Comparison of ENCODE assay signal across 9 cellular contexts in genomic region chr6:42390228-42390934, GRCh38.
A peak's percentile ranks its signal among the peaks of the same experiment; 100 is the strongest.
DNase-seq lines count a peak whose midpoint lies in the region; ATAC-seq and TF ChIP-seq lines count a peak whose summit lies in the region.
"Had no signal": no experiment of that assay in that cellular context is flagged by ENCODE, and none has a peak within 500 bp of the region (broad histone marks: within the 10 kb centered on the region; RNA-seq: fewer than 3 reads in every experiment).

No MANE protein-coding gene starts in this region.

- no peak for ATAC-seq in GM18858 (IDR thresholded peaks at IDR 0.05; ENCODE audit: unreplicated experiment)

- no peaks in the 10 kb centered on the region for H3K9me3 Mint-ChIP-seq in T-helper 1 cell treated with Interleukin-12 subunit alpha and Interleukin-12 subunit beta and Interleukin-4 antibody, amounts not matched to agents 30 μg/mL and 1 μg/mL, for 36 hours
- H3K9me3 Mint-ChIP-seq in activated naive CD8-positive, alpha-beta T cell treated with anti-CD3 and anti-CD28 coated beads for 36 hours, result no peaks in the 10 kb centered on the region

- DNase-seq in GM20000 (ENCODE audit: low spot score) (peak; percentile 32), cerebellar nuclear complex (lab: John Stamatoyannopoulos, UW) (no peak), HCEC 1CT (no peak), NCI-H774 (lab: John Stamatoyannopoulos, UW) (no peak)
- DNase-seq in activated naive CD8-positive, alpha-beta T cell treated with anti-CD3 and anti-CD28 coated beads for 36 hours, result peak; percentile 70
- peak; percentile 27 to 34 for DNase-seq in stimulated activated CD8-positive, alpha-beta memory T cell treated with anti-CD3 and anti-CD28 coated beads, Interleukin-15, amount 100 ng/mL, for 4 hours (ENCODE audit: low read depth in 2 of 2)
- DNase-seq: right cardiac atrium had no signal

- peak overlapping the region; percentile 74 for H3K4me3 Mint-ChIP-seq in T-helper 1 cell treated with Interleukin-12 subunit alpha and Interleukin-12 subunit beta and Interleukin-4 antibody, amounts not matched to agents 30 μg/mL and 1 μg/mL, for 36 hours
- H3K4me3 Mint-ChIP-seq in activated naive CD8-positive, alpha-beta T cell treated with anti-CD3 and anti-CD28 coated beads for 36 hours, result peak overlapping the region; percentile 72

- peaks cover 18% of the 10 kb centered on the region for H3K36me3 Mint-ChIP-seq in T-helper 1 cell treated with Interleukin-12 subunit alpha and Interleukin-12 subunit beta and Interleukin-4 antibody, amounts not matched to agents 30 μg/mL and 1 μg/mL, for 36 hours (ENCODE audit: low read depth)
- H3K36me3 Mint-ChIP-seq in activated naive CD8-positive, alpha-beta T cell treated with anti-CD3 and anti-CD28 coated beads for 36 hours, result peaks cover 16% of the 10 kb centered on the region

- H3K27ac Mint-ChIP-seq in T-helper 1 cell treated with Interleukin-12 subunit alpha and Interleukin-12 subunit beta and Interleukin-4 antibody, amounts not matched to agents 30 μg/mL and 1 μg/mL, for 36 hours, result peak overlapping the region; percentile 97
- peak overlapping the region; percentile 99 for H3K27ac Mint-ChIP-seq in activated naive CD8-positive, alpha-beta T cell treated with anti-CD3 and anti-CD28 coated beads for 36 hours

- TF ChIP-seq CTCF in GM20000 (IDR thresholded peaks at IDR 0.05; ENCODE audit: extremely low read depth, missing control alignments), result no peak

- no peaks in the 10 kb centered on the region for H3K27me3 Mint-ChIP-seq in T-helper 1 cell treated with Interleukin-12 subunit alpha and Interleukin-12 subunit beta and Interleukin-4 antibody, amounts not matched to agents 30 μg/mL and 1 μg/mL, for 36 hours (ENCODE audit: low read depth)
- no peaks in the 10 kb centered on the region for H3K27me3 Mint-ChIP-seq in activated naive CD8-positive, alpha-beta T cell treated with anti-CD3 and anti-CD28 coated beads for 36 hours

- H3K4me1 Mint-ChIP-seq in T-helper 1 cell treated with Interleukin-12 subunit alpha and Interleukin-12 subunit beta and Interleukin-4 antibody, amounts not matched to agents 30 μg/mL and 1 μg/mL, for 36 hours (ENCODE audit: low read depth), result peaks cover 81% of the 10 kb centered on the region
- H3K4me1 Mint-ChIP-seq in activated naive CD8-positive, alpha-beta T cell treated with anti-CD3 and anti-CD28 coated beads for 36 hours, result peaks cover 95% of the 10 kb centered on the region

Comparison
In these comparisons a context has a peak if more than half of its experiments do, and no peak if none do; other contexts are left out.
1. DNase-seq: peak in GM20000 (single experiment), activated naive CD8-positive, alpha-beta T cell treated with anti-CD3 and anti-CD28 coated beads for 36 hours (single experiment) and stimulated activated CD8-positive, alpha-beta memory T cell treated with anti-CD3 and anti-CD28 coated beads, Interleukin-15, amount 100 ng/mL, for 4 hours (2 of 2); none in cerebellar nuclear complex (0 of 2), HCEC 1CT (single experiment) and NCI-H774 (single experiment).